ENCODE assay signal across 1 cellular context in the genomic region with DNA sequence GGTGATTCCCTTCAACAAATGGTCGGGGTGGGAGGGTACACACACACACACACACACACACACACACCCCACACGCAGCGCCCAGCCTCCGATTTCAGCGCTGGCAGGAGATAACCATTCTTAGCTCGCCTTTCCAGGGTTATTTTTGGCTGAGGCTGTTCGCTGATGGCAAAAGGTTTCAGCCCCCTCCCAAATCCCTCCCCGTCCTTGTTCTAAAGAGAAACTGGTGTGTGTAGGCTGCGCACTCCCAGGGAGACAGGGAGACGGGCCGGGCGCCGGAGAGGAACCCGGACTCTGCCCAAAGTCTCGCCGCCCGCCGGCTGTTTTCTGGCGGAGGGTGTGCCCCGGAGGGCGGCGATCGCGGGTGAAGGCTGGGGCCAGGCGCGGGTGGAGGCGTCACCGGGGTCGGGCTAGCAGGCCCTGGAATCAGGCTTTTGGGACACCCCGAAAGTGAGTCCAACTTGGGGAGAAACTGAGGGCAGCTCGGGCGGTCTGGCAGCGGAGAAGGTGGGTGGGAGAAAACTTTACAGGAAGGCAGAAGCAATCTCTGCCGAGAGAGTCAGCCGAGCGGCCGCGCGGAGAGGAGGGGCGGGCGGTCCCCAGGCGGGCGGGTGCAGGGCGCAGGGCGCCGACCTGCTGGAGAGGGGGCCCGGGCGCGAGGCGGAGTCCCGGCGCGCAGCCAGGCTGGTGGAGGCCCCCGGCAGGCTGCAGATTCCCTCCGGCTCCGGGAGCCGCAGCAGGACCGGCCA.
TF ChIP-seq lines count a peak whose summit lies in the region.

A gene (plus strand): TSS at position 242 of the 749 bp plus-strand sequence. CDS start 517 bp downstream, outside the sequence.

TF ChIP-seq in GM12878, 131 proteins besides CTCF, POLR2A, EP300 and RAD21:
- peak; percentile 84 for TF ChIP-seq SUZ12 (IDR thresholded peaks at IDR 0.05; ENCODE audit: unreplicated experiment)
